Comparison of ENCODE assay signal across 20 cellular contexts in the genomic region with DNA sequence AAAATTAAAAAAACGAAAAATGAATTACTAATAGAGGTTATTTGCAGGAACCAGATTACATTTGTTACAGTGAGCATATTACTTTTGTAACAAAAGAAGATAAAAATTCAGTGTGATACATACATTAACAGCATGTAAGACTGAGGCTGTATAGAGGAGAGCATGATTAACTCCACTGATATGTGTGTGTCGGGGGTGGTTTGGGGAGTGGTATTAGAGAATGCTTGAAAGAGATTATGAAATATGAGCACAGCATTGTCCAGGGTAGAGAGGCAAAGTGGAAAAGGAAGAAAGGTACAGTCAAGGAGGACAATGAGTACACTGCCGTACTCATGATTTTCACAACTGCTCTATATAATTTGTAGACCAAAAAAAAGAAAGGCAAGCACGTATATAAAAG.
"Had no signal": no experiment of that assay in that cellular context is flagged by ENCODE, and none has a peak within 500 bp of the region (broad histone marks: within the 10 kb centered on the region; RNA-seq: fewer than 3 reads in every experiment).

No MANE protein-coding gene starts in this region.

- ATAC-seq: body of pancreas, left lobe of liver, WTC11 had no signal

- H3K27ac ChIP-seq: adrenal gland, body of pancreas, parathyroid adenoma, transverse colon had no signal

- H3K4me1 ChIP-seq: parathyroid adenoma had no signal

- H3K9me3 ChIP-seq: adrenal gland, body of pancreas, transverse colon had no signal

- H3K27me3 Mint-ChIP-seq: activated T-cell treated with anti-CD3 and anti-CD28 coated beads, Interleukin-2, amount 50 U/mL, for 24 hours; dendritic cell treated with granulocyte-macrophage colony-stimulating factor and Interleukin-4, amounts not matched to agents 40 ng/mL and 50 ng/mL, for 4 days had no signal

- H3K4me3 ChIP-seq: adrenal gland, body of pancreas, transverse colon had no signal

- H3K36me3 ChIP-seq: adrenal gland, transverse colon had no signal

- H3K36me3 Mint-ChIP-seq: naive B cell, WTC11 had no signal

- DNase-seq: activated CD4-positive, alpha-beta memory T cell treated with anti-CD3 and anti-CD28 coated beads, Interleukin-2, amount 10 ng/mL, durations not matched to agents 7 days and 5 days; activated CD4-positive, alpha-beta T cell treated with anti-CD3 and anti-CD28 coated beads for 4 hours; activated effector memory CD4-positive, alpha-beta T cell treated with Interleukin-2 at 50 U/mL for 16 hours; activated naive CD4-positive, alpha-beta T cell treated with anti-CD3 and anti-CD28 coated beads, Interleukin-2, amount 50 U/mL, for 16 hours; activated T-cell treated with anti-CD3 and anti-CD28 coated beads, Interleukin-2, amount 50 U/mL, for 24 hours; adrenal gland; body of pancreas; cerebellar nuclear complex; islet precursor cell; naive B cell; stimulated activated CD4-positive, alpha-beta T cell treated with anti-CD3 and anti-CD28 coated beads, Interleukin-15, amount 100 ng/mL, for 24 hours; stimulated activated CD4-positive, alpha-beta T cell treated with anti-CD3 and anti-CD28 coated beads, Interleukin-4, amount 100 ng/mL, for 1 hour; stimulated activated CD8-positive, alpha-beta memory T cell treated with anti-CD3 and anti-CD28 coated beads, Interleukin-4, amount 100 ng/mL, for 48 hours; stimulated activated naive CD4-positive, alpha-beta T cell treated with Interleukin-2 at 50 U/mL for 16 hours; transverse colon had no signal

- H3K4me3 Mint-ChIP-seq: activated CD4-positive, alpha-beta memory T cell treated with anti-CD3 and anti-CD28 coated beads, Interleukin-2, amount 10 ng/mL, durations not matched to agents 7 days and 5 days; activated T-cell treated with anti-CD3 and anti-CD28 coated beads, Interleukin-2, amount 50 U/mL, for 24 hours; dendritic cell treated with granulocyte-macrophage colony-stimulating factor and Interleukin-4, amounts not matched to agents 40 ng/mL and 50 ng/mL, for 4 days; T-helper 1 cell treated with Interleukin-12 subunit alpha and Interleukin-12 subunit beta and Interleukin-4 antibody, amounts not matched to agents 30 μg/mL and 1 μg/mL, for 36 hours; WTC11 had no signal

- H3K27me3 ChIP-seq: adrenal gland, body of pancreas, transverse colon had no signal

- H3K27ac Mint-ChIP-seq: activated CD4-positive, alpha-beta memory T cell treated with anti-CD3 and anti-CD28 coated beads, Interleukin-2, amount 10 ng/mL, durations not matched to agents 7 days and 5 days; activated T-cell treated with anti-CD3 and anti-CD28 coated beads, Interleukin-2, amount 50 U/mL, for 24 hours; dendritic cell treated with granulocyte-macrophage colony-stimulating factor and Interleukin-4, amounts not matched to agents 40 ng/mL and 50 ng/mL, for 4 days; T-helper 1 cell treated with Interleukin-12 subunit alpha and Interleukin-12 subunit beta and Interleukin-4 antibody, amounts not matched to agents 30 μg/mL and 1 μg/mL, for 36 hours; WTC11 had no signal

- H3K9me3 Mint-ChIP-seq: activated CD4-positive, alpha-beta memory T cell treated with anti-CD3 and anti-CD28 coated beads, Interleukin-2, amount 10 ng/mL, durations not matched to agents 7 days and 5 days; activated T-cell treated with anti-CD3 and anti-CD28 coated beads, Interleukin-2, amount 50 U/mL, for 24 hours; dendritic cell treated with granulocyte-macrophage colony-stimulating factor and Interleukin-4, amounts not matched to agents 40 ng/mL and 50 ng/mL, for 4 days; naive B cell; T-helper 1 cell treated with Interleukin-12 subunit alpha and Interleukin-12 subunit beta and Interleukin-4 antibody, amounts not matched to agents 30 μg/mL and 1 μg/mL, for 36 hours had no signal
